Comparison of ENCODE assay signal across 15 cellular contexts in the genomic region with DNA sequence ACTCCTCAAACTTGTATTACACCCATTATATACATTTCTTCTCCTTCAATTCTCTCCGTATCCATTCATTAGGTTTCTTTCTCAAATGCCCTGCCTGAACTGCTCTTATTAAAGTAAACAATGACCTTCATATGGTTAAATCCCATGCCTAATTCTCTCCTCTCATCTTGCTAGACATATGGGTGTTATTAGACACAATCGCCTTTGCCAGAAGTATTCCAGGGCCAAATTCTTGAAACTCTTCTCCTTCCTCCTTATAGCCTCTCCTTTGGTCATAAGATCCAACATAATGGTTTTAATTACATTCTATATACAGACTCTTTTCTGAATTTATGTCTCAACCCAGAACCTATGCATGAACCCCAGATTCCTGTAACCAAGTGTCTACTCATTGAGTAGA. TPM values are rescaled to one million over a fixed set of nuclear protein-coding genes. Genes with fewer than 3 reads are reported as not detected.
DNase-seq lines count a peak whose midpoint lies in the region; ATAC-seq and TF ChIP-seq lines count a peak whose summit lies in the region.
"Had no signal": no experiment of that assay in that cellular context is flagged by ENCODE, and none has a peak within 500 bp of the region (broad histone marks: within the 10 kb centered on the region; RNA-seq: fewer than 3 reads in every experiment).

No MANE protein-coding gene starts in this region.

- H2AFZ ChIP-seq in GM23248 = no peak overlapping the region
- H2AFZ ChIP-seq: GM23338 had no signal

- H3K4me1 ChIP-seq in GM23248 (ENCODE audit: insufficient read depth) = peaks cover 37% of the 10 kb centered on the region
- H3K4me1 ChIP-seq in RWPE2 (ENCODE audit: insufficient read depth, poor library complexity, severe bottlenecking) = peaks cover 42% of the 10 kb centered on the region
- H3K4me1 ChIP-seq: SJCRH30 had no signal

- no peak for TF ChIP-seq CTCF in RWPE2 (IDR thresholded peaks at IDR 0.05; ENCODE audit: poor library complexity, severe bottlenecking)

- DNase-seq in GM23248 = peak; percentile 17
- DNase-seq in RWPE2 (ENCODE audit: low spot score) = no peak
- DNase-seq in fibroblast of peridontal ligament (ENCODE audit: extremely low read depth) = peak; percentile 76
- no peak for DNase-seq in NCI-H748 (lab: John Stamatoyannopoulos, UW; ENCODE audit: unreplicated experiment)
- DNase-seq in putamen (ENCODE audit: low spot score) = no peak
- DNase-seq in stimulated activated CD4-positive, alpha-beta T cell treated with anti-CD3 and anti-CD28 coated beads, Interleukin-15, amount 100 ng/mL, for 24 hours = no peak
- DNase-seq: DMS79 treated with DMSO at 0.1 percent for 48 hours, NCI-H1105 treated with DMSO at 0.1 percent for 48 hours, NCI-H1694, NCI-H510A treated with DMSO at 0.1 percent for 48 hours, SJCRH30 had no signal

- no peaks in the 10 kb centered on the region for H4K20me1 ChIP-seq in GM23248 (ENCODE audit: insufficient read depth)

- H3K9ac ChIP-seq in GM23248 = no peak overlapping the region

- ATAC-seq in RWPE2 (ENCODE audit: low read depth) (no peak), GM19023 (IDR thresholded peaks at IDR 0.05; ENCODE audit: unreplicated experiment) (no peak)
- ATAC-seq: GM23338, K562 had no signal

- H3K27me3 ChIP-seq in GM23248 (replicated peaks; ENCODE audit: insufficient read depth) = no peaks in the 10 kb centered on the region
- no peaks in the 10 kb centered on the region for H3K27me3 ChIP-seq in RWPE2 (ENCODE audit: insufficient read depth, poor library complexity, severe bottlenecking)
- H3K27me3 ChIP-seq: SJCRH30 had no signal

- no peak overlapping the region for H3K4me3 ChIP-seq in GM23248
- H3K4me3 ChIP-seq in RWPE2 (ENCODE audit: severe bottlenecking) = no peak overlapping the region
- H3K4me3 ChIP-seq: GM23338, K562, SJCRH30 had no signal

- no peak overlapping the region for H3K4me2 ChIP-seq in GM23248 (ENCODE audit: unreplicated experiment)
- H3K4me2 ChIP-seq: GM23338 had no signal

- no peaks in the 10 kb centered on the region for H3K79me2 ChIP-seq in GM23248 (ENCODE audit: insufficient read depth)

- no peaks in the 10 kb centered on the region for H3K36me3 ChIP-seq in GM23248 (ENCODE audit: low read depth)
- H3K36me3 ChIP-seq in RWPE2 (ENCODE audit: low read depth) = no peaks in the 10 kb centered on the region
- H3K36me3 ChIP-seq: SJCRH30 had no signal

- in situ Hi-C loops in GM23248 (cut with MboI) = no loop called here

- WGBS in GM23248 (ENCODE audit: low coverage in 1 of 2, low lambda C conversion rate in 2 of 2, missing lambda C conversion rate in 2 of 2), 2 experiments = 26 to 27% methylated on average over 2 of the region's 2 CpGs

- no peaks in the 10 kb centered on the region for H3K9me2 ChIP-seq in GM23248 (ENCODE audit: insufficient read depth)

- H3F3A ChIP-seq in GM23248 (ENCODE audit: insufficient read depth) = peaks cover 31% of the 10 kb centered on the region

- H3K9me3 ChIP-seq in GM23248 (ENCODE audit: low read depth) (no peaks in the 10 kb centered on the region), RWPE2 (ENCODE audit: severe bottlenecking) (no peaks in the 10 kb centered on the region)
- H3K9me3 ChIP-seq: SJCRH30 had no signal

- no peak overlapping the region for H3K27ac ChIP-seq in GM23248
- H3K27ac ChIP-seq in RWPE2 (ENCODE audit: poor library complexity, severe bottlenecking) = peak overlapping the region; percentile 72
- H3K27ac ChIP-seq: SJCRH30 had no signal

RNA-seq across cellular contexts. Expression of gene ANXA10, which starts 4.8 kb away (rescaled TPM):
- 0.22 TPM in 1 of 2 replicates, not detected in the other for total RNA-seq in GM23248 (2014; rRNA removed; shearing (Covaris generic))
- polyA plus RNA-seq in GM23248 (2016; fragmentation: Nextera tagmentation; extraction: Ambion mirVana) = 0.27 and 0.44 TPM in 2 replicates
- total RNA-seq: GM23338, K562 had no signal
- polyA plus RNA-seq: CD14-positive monocyte, GM23338, K562 had no signal

Comparison
In these comparisons a context has a peak if more than half of its experiments do, and no peak if none do; other contexts are left out.
1. DNase-seq: peak in GM23248 (single experiment) and fibroblast of peridontal ligament (single experiment); none in RWPE2 (single experiment), NCI-H748 (single experiment), putamen (single experiment) and stimulated activated CD4-positive, alpha-beta T cell treated with anti-CD3 and anti-CD28 coated beads, Interleukin-15, amount 100 ng/mL, for 24 hours (single experiment).